34 cellular contexts compared by ENCODE assay signal in genomic region chr16:35452471-35452870, GRCh38.
"Had no signal": no experiment of that assay in that cellular context is flagged by ENCODE, and none has a peak within 500 bp of the region (broad histone marks: within the 10 kb centered on the region; RNA-seq: fewer than 3 reads in every experiment).

No MANE protein-coding gene starts in this region.

- H3K27ac ChIP-seq: KMS-11 had no signal

- H3K4me3 ChIP-seq: MG63 had no signal

- H3K36me3 ChIP-seq: MG63 had no signal

- DNase-seq: Karpas-422, Kasumi-1, MG63, MM.1S, MV-4-11, NCI-H1048, NCI-H1092, NCI-H1092 treated with DMSO at 0.1 percent for 48 hours, NCI-H1105, NCI-H1105 treated with DMSO at 0.1 percent for 48 hours, NCI-H1417, NCI-H1417 treated with DMSO at 0.1 percent for 48 hours, NCI-H1436 treated with DMSO at 0.1 percent for 48 hours, NCI-H146, NCI-H1694, NCI-H1694 treated with DMSO at 0.1 percent for 48 hours, NCI-H187, NCI-H187 treated with DMSO at 0.1 percent for 48 hours, NCI-H1930, NCI-H2029, NCI-H2029 treated with DMSO at 0.1 percent for 48 hours, NCI-H2081, NCI-H2081 treated with DMSO at 0.1 percent for 48 hours, NCI-H2107, NCI-H2171, NCI-H2171 treated with DMSO at 0.1 percent for 48 hours, NCI-H2227 treated with DMSO at 0.1 percent for 48 hours, NCI-H226, NCI-H345, NCI-H446, NCI-H446 treated with DMSO at 0.1 percent for 48 hours, NCI-H510A, NCI-H510A treated with DMSO at 0.1 percent for 48 hours had no signal

- H3K27me3 ChIP-seq: MG63 had no signal
